ENCODE assay signal across 12 cellular contexts in the genomic region with DNA sequence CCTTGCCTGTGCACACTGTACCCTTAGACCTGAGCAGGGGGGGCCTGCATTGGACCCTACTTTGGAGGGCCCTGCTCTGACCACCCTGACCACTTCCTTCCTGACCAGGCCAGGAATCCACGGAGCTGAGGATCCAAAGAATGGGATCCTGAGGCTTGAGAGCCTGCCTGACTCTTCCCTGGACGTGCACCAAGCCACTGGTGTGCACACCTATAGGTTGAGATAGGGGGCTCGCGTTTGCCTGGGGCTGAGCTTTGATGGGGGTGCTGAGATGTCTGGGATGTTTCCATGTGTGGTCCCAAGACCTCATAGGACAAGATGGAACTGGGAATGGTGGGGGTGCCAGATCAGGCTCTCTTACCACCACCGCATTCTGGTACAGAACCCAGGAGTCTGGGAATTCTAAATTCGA.
DNase-seq lines count a peak whose midpoint lies in the region; FAIRE-seq and TF ChIP-seq lines count a peak whose summit lies in the region.
"Had no signal": no experiment of that assay in that cellular context is flagged by ENCODE, and none has a peak within 500 bp of the region (broad histone marks: within the 10 kb centered on the region; RNA-seq: fewer than 3 reads in every experiment).

No MANE protein-coding gene starts in this region.

- peaks cover 32% of the 10 kb centered on the region for H3K36me3 Mint-ChIP-seq in Caco-2 (ENCODE audit: insufficient read depth, unreplicated experiment)
- H3K36me3 Mint-ChIP-seq in activated CD4-positive, alpha-beta memory T cell treated with anti-CD3 and anti-CD28 coated beads, Interleukin-2, amount 10 ng/mL, durations not matched to agents 7 days and 5 days (ENCODE audit: low read depth): no peaks in the 10 kb centered on the region
- no peaks in the 10 kb centered on the region for H3K36me3 Mint-ChIP-seq in activated CD4-positive, alpha-beta T cell treated with anti-CD3 and anti-CD28 coated beads, Interleukin-2, amount 10 ng/mL, durations not matched to agents 7 days and 5 days (ENCODE audit: low read depth)

- H3K9me3 Mint-ChIP-seq in Caco-2 (ENCODE audit: unreplicated experiment): no peaks in the 10 kb centered on the region
- H3K9me3 Mint-ChIP-seq in activated CD4-positive, alpha-beta memory T cell treated with anti-CD3 and anti-CD28 coated beads, Interleukin-2, amount 10 ng/mL, durations not matched to agents 7 days and 5 days: no peaks in the 10 kb centered on the region
- H3K9me3 Mint-ChIP-seq in activated CD4-positive, alpha-beta T cell treated with anti-CD3 and anti-CD28 coated beads, Interleukin-2, amount 10 ng/mL, durations not matched to agents 7 days and 5 days: no peaks in the 10 kb centered on the region
- H3K9me3 Mint-ChIP-seq: activated naive CD4-positive, alpha-beta T cell treated with anti-CD3 and anti-CD28 coated beads for 36 hours; central memory CD8-positive, alpha-beta T cell had no signal

- no peaks in the 10 kb centered on the region for H3K36me3 ChIP-seq in Caco-2 (ENCODE audit: control insufficient read depth, insufficient read depth, low read length)
- no peaks in the 10 kb centered on the region for H3K36me3 ChIP-seq in SK-N-MC (ENCODE audit: insufficient read depth, low read length)
- H3K36me3 ChIP-seq in kidney (ENCODE audit: control insufficient read depth in 1 of 2, insufficient read depth in 2 of 2, low read length in 2 of 2): no peaks in the 10 kb centered on the region
- no peaks in the 10 kb centered on the region for H3K36me3 ChIP-seq in sigmoid colon

- no peak for FAIRE-seq in kidney (lab: Jason Lieb, UNC)
- FAIRE-seq: RCC 7860 had no signal

- H3K9ac ChIP-seq in SK-N-MC (ENCODE audit: insufficient read length) (no peak overlapping the region), kidney (ENCODE audit: low read length in 2 of 2) (peak overlapping the region in 1 of 2 donors; percentile 5)

- H3K27me3 ChIP-seq in Caco-2 (replicated peaks; ENCODE audit: control insufficient read depth, insufficient read depth, low read length) (no peaks in the 10 kb centered on the region), sigmoid colon (no peaks in the 10 kb centered on the region)

- H3K4me1 Mint-ChIP-seq in Caco-2 (ENCODE audit: low read depth, unreplicated experiment): peaks cover 79% of the 10 kb centered on the region
- no peaks in the 10 kb centered on the region for H3K4me1 Mint-ChIP-seq in activated CD4-positive, alpha-beta memory T cell treated with anti-CD3 and anti-CD28 coated beads, Interleukin-2, amount 10 ng/mL, durations not matched to agents 7 days and 5 days
- H3K4me1 Mint-ChIP-seq in activated CD4-positive, alpha-beta T cell treated with anti-CD3 and anti-CD28 coated beads, Interleukin-2, amount 10 ng/mL, durations not matched to agents 7 days and 5 days: no peaks in the 10 kb centered on the region
- H3K4me1 Mint-ChIP-seq: central memory CD8-positive, alpha-beta T cell had no signal

- no peaks in the 10 kb centered on the region for H3K9me3 ChIP-seq in Caco-2
- H3K9me3 ChIP-seq in SK-N-MC (ENCODE audit: low read depth, low read length): no peaks in the 10 kb centered on the region
- no peaks in the 10 kb centered on the region for H3K9me3 ChIP-seq in kidney (ENCODE audit: control insufficient read depth in 1 of 2, low read length in 2 of 2)
- no peaks in the 10 kb centered on the region for H3K9me3 ChIP-seq in sigmoid colon

- intact Hi-C loops in Caco-2 (cut with micrococcal nuclease; ENCODE audit: unreplicated experiment): loop anchor here (2.0 kb wide), 1 partner anchor 67 kb away; no protein-coding TSS in a partner anchor
- intact Hi-C loops in kidney (cut with DNase I): no loop called here
- intact Hi-C loops in sigmoid colon (cut with DNase I): no loop called here

- H3K4me3 Mint-ChIP-seq in Caco-2 (ENCODE audit: unreplicated experiment): peak overlapping the region; percentile 22
- H3K4me3 Mint-ChIP-seq in activated CD4-positive, alpha-beta memory T cell treated with anti-CD3 and anti-CD28 coated beads, Interleukin-2, amount 10 ng/mL, durations not matched to agents 7 days and 5 days: no peak overlapping the region
- H3K4me3 Mint-ChIP-seq in activated CD4-positive, alpha-beta T cell treated with anti-CD3 and anti-CD28 coated beads, Interleukin-2, amount 10 ng/mL, durations not matched to agents 7 days and 5 days: no peak overlapping the region
- H3K4me3 Mint-ChIP-seq: activated naive CD4-positive, alpha-beta T cell treated with anti-CD3 and anti-CD28 coated beads for 36 hours; central memory CD8-positive, alpha-beta T cell had no signal

- no peak for DNase-seq in Caco-2
- no peak for DNase-seq in SK-N-MC (ENCODE audit: low read depth, low spot score)
- no peak for DNase-seq in kidney
- no peak for DNase-seq in sigmoid colon
- no peak for DNase-seq in activated CD4-positive, alpha-beta memory T cell treated with anti-CD3 and anti-CD28 coated beads, Interleukin-2, amount 10 ng/mL, durations not matched to agents 7 days and 5 days
- DNase-seq in hippocampal formation (lab: John Stamatoyannopoulos, UW): no peak
- DNase-seq in activated CD4-positive, alpha-beta T cell treated with anti-CD3 and anti-CD28 coated beads, Interleukin-2, amount 10 ng/mL, durations not matched to agents 7 days and 5 days: no peak
- DNase-seq in NOMO-1 (lab: John Stamatoyannopoulos, UW; ENCODE audit: unreplicated experiment in 2 of 2): no peak
- DNase-seq: activated naive CD4-positive, alpha-beta T cell treated with anti-CD3 and anti-CD28 coated beads for 36 hours; NCI-H510A treated with DMSO at 0.1 percent for 48 hours had no signal

- POLR2A ChIA-PET in Caco-2 (lab: Charles Lee): no interaction called here
- POLR2A ChIA-PET in activated CD4-positive, alpha-beta memory T cell treated with anti-CD3 and anti-CD28 coated beads, Interleukin-2, amount 10 ng/mL, durations not matched to agents 7 days and 5 days (lab: Charles Lee): no interaction called here
- POLR2A ChIA-PET in activated CD4-positive, alpha-beta T cell treated with anti-CD3 and anti-CD28 coated beads, Interleukin-2, amount 10 ng/mL, durations not matched to agents 7 days and 5 days (lab: Charles Lee): no interaction called here

- H3K27ac Mint-ChIP-seq in Caco-2 (ENCODE audit: unreplicated experiment): peak overlapping the region; percentile 98
- H3K27ac Mint-ChIP-seq in activated CD4-positive, alpha-beta memory T cell treated with anti-CD3 and anti-CD28 coated beads, Interleukin-2, amount 10 ng/mL, durations not matched to agents 7 days and 5 days: no peak overlapping the region
- no peak overlapping the region for H3K27ac Mint-ChIP-seq in activated CD4-positive, alpha-beta T cell treated with anti-CD3 and anti-CD28 coated beads, Interleukin-2, amount 10 ng/mL, durations not matched to agents 7 days and 5 days
- H3K27ac Mint-ChIP-seq: activated naive CD4-positive, alpha-beta T cell treated with anti-CD3 and anti-CD28 coated beads for 36 hours had no signal

- no peak for TF ChIP-seq CTCF in Caco-2 (IDR thresholded peaks at IDR 0.05; ENCODE audit: insufficient read depth in 1 of 2, low read depth in 1 of 2, low read length in 1 of 2, severe bottlenecking in 1 of 2, unreplicated experiment in 1 of 2)
- no peak for TF ChIP-seq CTCF in kidney (IDR thresholded peaks at IDR 0.05; ENCODE audit: borderline replicate concordance, extremely low read depth, insufficient read depth)
- no peak for TF ChIP-seq CTCF in sigmoid colon (IDR thresholded peaks at IDR 0.05)

- 79 to 87% methylated on average over 6 of the region's 6 CpGs for WGBS in sigmoid colon, 2 donors

- H3K27me3 Mint-ChIP-seq in Caco-2 (ENCODE audit: insufficient read depth, unreplicated experiment): no peaks in the 10 kb centered on the region
- H3K27me3 Mint-ChIP-seq in activated CD4-positive, alpha-beta memory T cell treated with anti-CD3 and anti-CD28 coated beads, Interleukin-2, amount 10 ng/mL, durations not matched to agents 7 days and 5 days: peaks cover 2% of the 10 kb centered on the region
- H3K27me3 Mint-ChIP-seq in activated CD4-positive, alpha-beta T cell treated with anti-CD3 and anti-CD28 coated beads, Interleukin-2, amount 10 ng/mL, durations not matched to agents 7 days and 5 days: peaks cover 4% of the 10 kb centered on the region

- peaks cover 78% of the 10 kb centered on the region for H3K4me1 ChIP-seq in Caco-2
- peaks cover 18 to 32% of the 10 kb centered on the region in 2 donors for H3K4me1 ChIP-seq in kidney (ENCODE audit: control insufficient read depth in 1 of 2, insufficient read depth in 1 of 2, low read depth in 1 of 2, low read length in 2 of 2)
- peaks cover 0 to 48% (median 34%) of the 10 kb centered on the region in 4 donors for H3K4me1 ChIP-seq in sigmoid colon

- H3K4me3 ChIP-seq in Caco-2 (ENCODE audit: low read depth, low read length): no peak overlapping the region
- peak overlapping the region; percentile 55; the same call in 1 of the 2 replicates for H3K4me3 ChIP-seq in SK-N-MC
- H3K4me3 ChIP-seq in kidney (ENCODE audit: low read length in 2 of 2): no peak overlapping the region
- no peak overlapping the region for H3K4me3 ChIP-seq in sigmoid colon

- BruUV-seq in Caco-2 (replicated peaks; lab: Mats Ljungman, UMichigan): no TSS peak

- CTCF ChIA-PET in Caco-2 (lab: Charles Lee): no interaction called here
- CTCF ChIA-PET in activated CD4-positive, alpha-beta memory T cell treated with anti-CD3 and anti-CD28 coated beads, Interleukin-2, amount 10 ng/mL, durations not matched to agents 7 days and 5 days (lab: Charles Lee): interaction anchor here (1.4 to 2.7 kb wide), 2 partner anchors 11 to 40 kb away, joined by 4 to 10 read pairs; no protein-coding TSS in a partner anchor
- CTCF ChIA-PET in activated CD4-positive, alpha-beta T cell treated with anti-CD3 and anti-CD28 coated beads, Interleukin-2, amount 10 ng/mL, durations not matched to agents 7 days and 5 days (lab: Charles Lee): interaction anchor here (1.3 to 1.9 kb wide), 2 partner anchors 8 to 18 kb away, joined by 3 to 6 read pairs; no protein-coding TSS in a partner anchor

- TF ChIP-seq POLR2A in sigmoid colon (IDR thresholded peaks at IDR 0.05): no peak

- TF ChIP-seq EP300 in sigmoid colon (IDR thresholded peaks at IDR 0.05): no peak

- H3K27ac ChIP-seq in SK-N-MC (peak overlapping the region; percentile 95), kidney (ENCODE audit: low read depth in 2 of 2, low read length in 2 of 2) (peak overlapping the region; percentile 59 to 66), sigmoid colon (peak overlapping the region in 3 of 4 donors; percentile 28 to 76 (median 50))
